ENCODE assay signal across 36 cellular contexts in the genomic region with DNA sequence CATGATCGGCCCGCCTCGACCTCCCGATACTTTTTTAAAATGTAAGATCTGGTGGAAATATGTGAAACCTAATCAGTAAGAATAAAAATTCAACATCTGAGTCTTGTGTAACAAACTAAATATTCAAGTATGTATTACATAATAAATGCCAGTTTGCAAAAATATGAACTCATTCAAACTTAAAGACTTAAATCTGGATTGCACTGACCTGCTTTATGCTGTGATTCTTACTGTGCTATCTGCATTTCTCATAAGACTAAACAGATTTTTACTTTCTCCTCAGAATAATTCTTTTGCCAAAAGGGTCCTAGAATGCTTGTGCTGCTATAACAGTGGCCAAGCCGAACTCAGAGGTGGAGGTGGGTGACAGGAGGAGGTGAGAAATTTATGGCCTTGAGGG. TPM values are rescaled to one million over a fixed set of nuclear protein-coding genes. Genes with fewer than 3 reads are reported as not detected.
"Had no signal": no experiment of that assay in that cellular context is flagged by ENCODE, and none has a peak within 500 bp of the region (broad histone marks: within the 10 kb centered on the region; RNA-seq: fewer than 3 reads in every experiment).

No MANE protein-coding gene starts in this region.

- H3K4me3 ChIP-seq: MG63 had no signal

- H3K9me3 ChIP-seq: MG63 had no signal

- H3K4me2 ChIP-seq: KMS-11 had no signal

- H3K9ac ChIP-seq: KMS-11 had no signal

- H3K36me3 ChIP-seq: MG63 had no signal

- H3K27ac ChIP-seq: KMS-11 had no signal

- DNase-seq: Karpas-422, Kasumi-1, MG63, MM.1S, MV-4-11, NCI-H1048, NCI-H1092, NCI-H1092 treated with DMSO at 0.1 percent for 48 hours, NCI-H1105, NCI-H1105 treated with DMSO at 0.1 percent for 48 hours, NCI-H1417 treated with DMSO at 0.1 percent for 48 hours, NCI-H1436, NCI-H1436 treated with DMSO at 0.1 percent for 48 hours, NCI-H146, NCI-H1694, NCI-H1694 treated with DMSO at 0.1 percent for 48 hours, NCI-H187, NCI-H187 treated with DMSO at 0.1 percent for 48 hours, NCI-H1930, NCI-H2029, NCI-H2029 treated with DMSO at 0.1 percent for 48 hours, NCI-H2081, NCI-H2081 treated with DMSO at 0.1 percent for 48 hours, NCI-H2107, NCI-H2171, NCI-H2171 treated with DMSO at 0.1 percent for 48 hours, NCI-H2227 treated with DMSO at 0.1 percent for 48 hours, NCI-H226, NCI-H345, NCI-H446, NCI-H446 treated with DMSO at 0.1 percent for 48 hours, NCI-H510A had no signal

- H3K27me3 ChIP-seq: MG63 had no signal

RNA-seq across cellular contexts. Expression of gene IL23R, which starts 38.0 kb away (rescaled TPM):
- total RNA-seq: LHCN-M2, MCF 10A, NCI-H460 had no signal
